Comparison of ENCODE assay signal across 1 cellular context in the genomic region with DNA sequence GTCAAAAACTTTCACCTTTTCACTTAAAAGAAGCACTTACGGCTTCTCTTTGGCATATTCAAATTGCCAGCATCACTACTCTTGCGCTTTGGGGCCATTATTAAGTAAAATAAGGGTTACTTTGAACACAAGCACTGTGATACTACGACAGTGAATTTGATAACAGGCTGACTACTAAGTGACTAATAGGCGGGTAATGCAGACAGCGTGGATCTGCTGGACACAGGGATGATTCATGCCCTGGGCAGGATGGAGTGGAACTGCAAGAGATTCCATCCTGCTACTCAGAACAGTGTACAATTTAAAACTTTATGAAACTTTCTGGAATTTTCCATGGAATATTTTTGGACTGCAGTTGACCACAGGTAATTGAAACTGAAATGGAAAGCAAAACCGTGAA.
TF ChIP-seq lines count a peak whose summit lies in the region.

No MANE protein-coding gene starts in this region.

TF ChIP-seq in HepG2, 621 proteins besides CTCF, POLR2A, EP300 and RAD21:
- TF ChIP-seq, protein P1, sequence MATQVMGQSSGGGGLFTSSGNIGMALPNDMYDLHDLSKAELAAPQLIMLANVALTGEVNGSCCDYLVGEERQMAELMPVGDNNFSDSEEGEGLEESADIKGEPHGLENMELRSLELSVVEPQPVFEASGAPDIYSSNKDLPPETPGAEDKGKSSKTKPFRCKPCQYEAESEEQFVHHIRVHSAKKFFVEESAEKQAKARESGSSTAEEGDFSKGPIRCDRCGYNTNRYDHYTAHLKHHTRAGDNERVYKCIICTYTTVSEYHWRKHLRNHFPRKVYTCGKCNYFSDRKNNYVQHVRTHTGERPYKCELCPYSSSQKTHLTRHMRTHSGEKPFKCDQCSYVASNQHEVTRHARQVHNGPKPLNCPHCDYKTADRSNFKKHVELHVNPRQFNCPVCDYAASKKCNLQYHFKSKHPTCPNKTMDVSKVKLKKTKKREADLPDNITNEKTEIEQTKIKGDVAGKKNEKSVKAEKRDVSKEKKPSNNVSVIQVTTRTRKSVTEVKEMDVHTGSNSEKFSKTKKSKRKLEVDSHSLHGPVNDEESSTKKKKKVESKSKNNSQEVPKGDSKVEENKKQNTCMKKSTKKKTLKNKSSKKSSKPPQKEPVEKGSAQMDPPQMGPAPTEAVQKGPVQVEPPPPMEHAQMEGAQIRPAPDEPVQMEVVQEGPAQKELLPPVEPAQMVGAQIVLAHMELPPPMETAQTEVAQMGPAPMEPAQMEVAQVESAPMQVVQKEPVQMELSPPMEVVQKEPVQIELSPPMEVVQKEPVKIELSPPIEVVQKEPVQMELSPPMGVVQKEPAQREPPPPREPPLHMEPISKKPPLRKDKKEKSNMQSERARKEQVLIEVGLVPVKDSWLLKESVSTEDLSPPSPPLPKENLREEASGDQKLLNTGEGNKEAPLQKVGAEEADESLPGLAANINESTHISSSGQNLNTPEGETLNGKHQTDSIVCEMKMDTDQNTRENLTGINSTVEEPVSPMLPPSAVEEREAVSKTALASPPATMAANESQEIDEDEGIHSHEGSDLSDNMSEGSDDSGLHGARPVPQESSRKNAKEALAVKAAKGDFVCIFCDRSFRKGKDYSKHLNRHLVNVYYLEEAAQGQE (IDR thresholded peaks at IDR 0.05; ENCODE audit: borderline replicate concordance in 1 of 2, low read depth in 1 of 2, low read length in 2 of 2), result no peak
- TF ChIP-seq FOSL2 (CRISPR knock-in tag; IDR thresholded peaks at IDR 0.05), result peak; percentile 78
- TF ChIP-seq ZNF670 (CRISPR knock-in tag; IDR thresholded peaks at IDR 0.05; ENCODE audit: borderline replicate concordance), result no peak
- TF ChIP-seq, protein P2, sequence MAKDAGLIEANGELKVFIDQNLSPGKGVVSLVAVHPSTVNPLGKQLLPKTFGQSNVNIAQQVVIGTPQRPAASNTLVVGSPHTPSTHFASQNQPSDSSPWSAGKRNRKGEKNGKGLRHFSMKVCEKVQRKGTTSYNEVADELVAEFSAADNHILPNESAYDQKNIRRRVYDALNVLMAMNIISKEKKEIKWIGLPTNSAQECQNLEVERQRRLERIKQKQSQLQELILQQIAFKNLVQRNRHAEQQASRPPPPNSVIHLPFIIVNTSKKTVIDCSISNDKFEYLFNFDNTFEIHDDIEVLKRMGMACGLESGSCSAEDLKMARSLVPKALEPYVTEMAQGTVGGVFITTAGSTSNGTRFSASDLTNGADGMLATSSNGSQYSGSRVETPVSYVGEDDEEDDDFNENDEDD (CRISPR knock-in tag; IDR thresholded peaks at IDR 0.05; ENCODE audit: borderline replicate concordance), result no peak
- no peak for TF ChIP-seq ATF7 (IDR thresholded peaks at IDR 0.05)
- TF ChIP-seq ATF7 (CRISPR knock-in tag; IDR thresholded peaks at IDR 0.05), result no peak
